Comparison of ENCODE assay signal across 18 cellular contexts in genomic region chr9:79492092-79492995, GRCh38.
"Had no signal": no experiment of that assay in that cellular context is flagged by ENCODE, and none has a peak within 500 bp of the region (broad histone marks: within the 10 kb centered on the region; RNA-seq: fewer than 3 reads in every experiment).

No MANE protein-coding gene starts in this region.

- H3K9me3 ChIP-seq: body of pancreas, colonic mucosa, gastrocnemius medialis, uterus had no signal

- ATAC-seq: activated CD4-positive, alpha-beta T cell treated with anti-CD3 and anti-CD28 coated beads for 36 hours; activated T-helper 17 cell treated with anti-CD3 and anti-CD28 coated beads, Interleukin-2, amount 50 U/mL, for 72 hours; body of pancreas; gastrocnemius medialis; left lung; WTC11 had no signal

- H3K36me3 ChIP-seq: colonic mucosa, gastrocnemius medialis, left lung, tibial nerve, uterus had no signal

- H3K4me3 ChIP-seq: body of pancreas, colonic mucosa, gastrocnemius medialis, left lung, tibial nerve, uterus had no signal

- H3K27ac ChIP-seq: body of pancreas, colonic mucosa, gastrocnemius medialis, left lung, tibial nerve, uterus had no signal

- H3K4me1 ChIP-seq: colonic mucosa, gastrocnemius medialis, uterus had no signal

- DNase-seq: activated CD4-positive, alpha-beta memory T cell treated with anti-CD3 and anti-CD28 coated beads, Interleukin-2, amount 10 ng/mL, durations not matched to agents 7 days and 5 days; activated CD4-positive, alpha-beta T cell treated with anti-CD3 and anti-CD28 coated beads for 36 hours; activated naive CD4-positive, alpha-beta T cell; activated T-cell treated with anti-CD3 and anti-CD28 coated beads, Interleukin-2, amount 50 U/mL, for 1 hour; body of pancreas; colonic mucosa; gastrocnemius medialis; head of caudate nucleus; kidney; left lung; nucleus accumbens; posterior cingulate gyrus; stimulated activated CD4-positive, alpha-beta T cell treated with anti-CD3 and anti-CD28 coated beads, Interleukin-12 subunit alpha, Interleukin-12 subunit beta, amount 100 ng/mL, for 4 hours; stimulated activated CD4-positive, alpha-beta T cell treated with anti-CD3 and anti-CD28 coated beads, Interleukin-2, amount 100 ng/mL, for 24 hours; uterus had no signal

- H3K27me3 ChIP-seq: body of pancreas, colonic mucosa, gastrocnemius medialis, left lung, tibial nerve, uterus had no signal
